ENCODE assay signal across 20 cellular contexts in the genomic region with DNA sequence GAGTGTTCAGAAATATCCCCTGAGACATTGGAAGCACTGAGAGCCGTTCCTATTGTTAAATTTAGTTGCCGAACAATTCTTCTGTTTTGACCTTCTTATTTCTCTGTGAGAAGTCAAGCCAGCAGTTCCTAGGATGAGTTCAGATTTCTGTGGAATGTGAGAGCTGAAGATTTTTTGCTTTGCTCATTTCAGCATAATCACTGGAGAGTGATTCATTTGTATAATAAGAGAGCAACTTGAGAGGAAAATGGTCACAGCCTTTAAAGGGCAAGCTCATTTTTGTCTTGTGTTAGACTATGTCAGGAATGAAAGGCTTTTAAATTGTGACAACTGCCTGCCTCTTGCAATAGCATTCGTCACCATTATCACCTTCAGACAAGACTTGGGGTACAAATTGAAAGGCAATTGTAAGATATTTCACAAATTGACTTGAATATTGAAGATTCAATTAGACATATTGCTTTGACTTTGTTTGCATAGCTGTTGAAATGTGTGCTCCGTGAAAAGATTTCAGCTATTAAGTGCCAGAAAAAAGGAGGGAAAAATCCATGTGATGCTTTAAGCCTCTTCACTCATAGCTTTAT.
DNase-seq lines count a peak whose midpoint lies in the region; ATAC-seq and TF ChIP-seq lines count a peak whose summit lies in the region.
"Had no signal": no experiment of that assay in that cellular context is flagged by ENCODE, and none has a peak within 500 bp of the region (broad histone marks: within the 10 kb centered on the region; RNA-seq: fewer than 3 reads in every experiment).

No MANE protein-coding gene starts in this region.

- H3K27ac ChIP-seq in SJSA1 = peak overlapping the region; percentile 78
- H3K27ac ChIP-seq: HL-60, vagina had no signal

- H3K9me3 ChIP-seq in SJSA1 (replicated peaks) = no peaks in the 10 kb centered on the region
- H3K9me3 ChIP-seq: vagina had no signal

- no peaks in the 10 kb centered on the region for H3K27me3 ChIP-seq in SJSA1 (replicated peaks)
- H3K27me3 ChIP-seq: vagina had no signal

- no peak for ATAC-seq in HG03159 (IDR thresholded peaks at IDR 0.05; ENCODE audit: unreplicated experiment)
- no peak for ATAC-seq in HG03045 (IDR thresholded peaks at IDR 0.05; ENCODE audit: unreplicated experiment)
- ATAC-seq: activated T-cell treated with anti-CD3 and anti-CD28 coated beads, Interleukin-2, amount 50 U/mL, for 72 hours; left cardiac atrium had no signal

- H3K4me3 Mint-ChIP-seq in osteocyte (ENCODE audit: unreplicated experiment) = no peak overlapping the region
- H3K4me3 Mint-ChIP-seq: activated CD4-positive, alpha-beta T cell treated with anti-CD3 and anti-CD28 coated beads, Interleukin-2, amount 10 ng/mL, durations not matched to agents 24 days and 14 days; activated T-cell treated with anti-CD3 and anti-CD28 coated beads, Interleukin-2, amount 50 U/mL, for 72 hours; naive B cell; stimulated activated naive CD8-positive, alpha-beta T cell treated with anti-CD3 and anti-CD28 coated beads, Interleukin-15, Interleukin-2, amounts not matched to agents 100 ng/mL and 50 ng/mL, for 24 hours; T-helper 2 cell treated with Interferon-gamma antibody and Interleukin-4, amounts not matched to agents 5 μg/mL and 100 μg/mL, for 36 hours had no signal

- H3K27me3 Mint-ChIP-seq in osteocyte (ENCODE audit: unreplicated experiment) = no peaks in the 10 kb centered on the region
- H3K27me3 Mint-ChIP-seq: activated CD4-positive, alpha-beta T cell treated with anti-CD3 and anti-CD28 coated beads, Interleukin-2, amount 10 ng/mL, durations not matched to agents 24 days and 14 days; naive B cell; stimulated activated naive CD8-positive, alpha-beta T cell treated with anti-CD3 and anti-CD28 coated beads, Interleukin-15, Interleukin-2, amounts not matched to agents 100 ng/mL and 50 ng/mL, for 24 hours had no signal

- DNase-seq in ELR (ENCODE audit: low read depth) = peak; percentile 91
- peak; percentile 42 to 81 for DNase-seq in SJSA1 (ENCODE audit: low read depth in 1 of 2, low spot score in 2 of 2)
- DNase-seq in fibroblast of peridontal ligament (ENCODE audit: extremely low read depth) = peak; percentile 93
- DNase-seq in osteocyte (ENCODE audit: extremely low spot score, unreplicated experiment) = no peak
- no peak for DNase-seq in activated CD4-positive, alpha-beta T cell treated with anti-CD3 and anti-CD28 coated beads, Interleukin-2, amount 50 U/mL, for 1 hour
- DNase-seq in central memory CD4-positive, alpha-beta T cell = no peak
- DNase-seq: activated CD4-positive, alpha-beta T cell treated with anti-CD3 and anti-CD28 coated beads, Interleukin-2, amount 10 ng/mL, durations not matched to agents 24 days and 14 days; activated T-cell treated with anti-CD3 and anti-CD28 coated beads, Interleukin-2, amount 50 U/mL, for 72 hours; H7; left cardiac atrium; MM.1S; naive B cell; NCI-H2029 treated with DMSO at 0.1 percent for 48 hours; Right ventricle myocardium superior had no signal

- TF ChIP-seq CTCF in osteocyte (IDR thresholded peaks at IDR 0.05) = no peak

- no peak overlapping the region for H3K4me3 ChIP-seq in SJSA1
- H3K4me3 ChIP-seq: vagina had no signal

- H3K9me3 Mint-ChIP-seq in osteocyte (ENCODE audit: unreplicated experiment) = peaks cover 10% of the 10 kb centered on the region

- peak overlapping the region; percentile 61 for H3K27ac Mint-ChIP-seq in osteocyte (ENCODE audit: unreplicated experiment)
- H3K27ac Mint-ChIP-seq: activated CD4-positive, alpha-beta T cell treated with anti-CD3 and anti-CD28 coated beads, Interleukin-2, amount 10 ng/mL, durations not matched to agents 24 days and 14 days; activated T-cell treated with anti-CD3 and anti-CD28 coated beads, Interleukin-2, amount 50 U/mL, for 72 hours; naive B cell; stimulated activated naive CD8-positive, alpha-beta T cell treated with anti-CD3 and anti-CD28 coated beads, Interleukin-15, Interleukin-2, amounts not matched to agents 100 ng/mL and 50 ng/mL, for 24 hours; T-helper 2 cell treated with Interferon-gamma antibody and Interleukin-4, amounts not matched to agents 5 μg/mL and 100 μg/mL, for 36 hours had no signal

- peaks cover 49% of the 10 kb centered on the region for H3K4me1 ChIP-seq in SJSA1 (replicated peaks)
- H3K4me1 ChIP-seq: vagina had no signal

- no peaks in the 10 kb centered on the region for H3K36me3 ChIP-seq in SJSA1
- H3K36me3 ChIP-seq: vagina had no signal

- H3K4me1 Mint-ChIP-seq in osteocyte (ENCODE audit: unreplicated experiment) = peaks cover 49% of the 10 kb centered on the region
- H3K4me1 Mint-ChIP-seq: activated CD4-positive, alpha-beta T cell treated with anti-CD3 and anti-CD28 coated beads, Interleukin-2, amount 10 ng/mL, durations not matched to agents 24 days and 14 days; naive B cell had no signal

- H3K36me3 Mint-ChIP-seq in osteocyte (ENCODE audit: unreplicated experiment) = no peaks in the 10 kb centered on the region
- H3K36me3 Mint-ChIP-seq: naive B cell had no signal

Comparison
In these comparisons a context has a peak if more than half of its experiments do, and no peak if none do; other contexts are left out.
1. DNase-seq: peak in ELR (single experiment), SJSA1 (2 of 2) and fibroblast of peridontal ligament (single experiment); none in osteocyte (single experiment), activated CD4-positive, alpha-beta T cell treated with anti-CD3 and anti-CD28 coated beads, Interleukin-2, amount 50 U/mL, for 1 hour (single experiment) and central memory CD4-positive, alpha-beta T cell (single experiment).